In genomic region chr16:67055712-67056487, GRCh38 we compare ENCODE assay signal across 1 cellular context.
TF ChIP-seq lines count a peak whose summit lies in the region.

No MANE protein-coding gene starts in this region.

TF ChIP-seq in GM12878, 131 proteins besides CTCF, POLR2A, EP300 and RAD21 (continued from another document and continues in another):
- TF ChIP-seq SKIL (IDR thresholded peaks at IDR 0.05; ENCODE audit: low read depth, poor library complexity, severe bottlenecking) (peak; percentile 20), ZBED1 (IDR thresholded peaks at IDR 0.05; ENCODE audit: borderline replicate concordance) (no peak), STAT3 (IDR thresholded peaks at IDR 0.05; ENCODE audit: low read depth, low read length) (no peak), CEBPB (IDR thresholded peaks at IDR 0.05; ENCODE audit: borderline replicate concordance in 1 of 2, low read depth in 2 of 2, low read length in 2 of 2) (no peak), LARP7 (IDR thresholded peaks at IDR 0.05) (no peak), HDAC2 (IDR thresholded peaks at IDR 0.05) (no peak), TCF7 (IDR thresholded peaks at IDR 0.05; ENCODE audit: borderline replicate concordance) (peak; percentile 49; the same call in 1 of the 2 replicates), CREB1 (IDR thresholded peaks at IDR 0.05; ENCODE audit: low read depth) (no peak), MTA2 (IDR thresholded peaks at IDR 0.05; ENCODE audit: low read depth) (no peak), STAT1 (conservative IDR thresholded peaks at IDR 0.05) (no peak), ETV6 (conservative IDR thresholded peaks at IDR 0.05 in 1 of 2, IDR thresholded peaks at IDR 0.05 in 1 of 2; ENCODE audit: borderline replicate concordance in 1 of 2, low read depth in 1 of 2) (no peak), NKRF (conservative IDR thresholded peaks at IDR 0.05) (no peak), FOXK2 (IDR thresholded peaks at IDR 0.05) (no peak), USF1 (IDR thresholded peaks at IDR 0.05; ENCODE audit: borderline replicate concordance, extremely low read length, insufficient read depth, low read depth, low read length) (no peak), IKZF1 (conservative IDR thresholded peaks at IDR 0.05) (no peak), ELK1 (IDR thresholded peaks at IDR 0.05; ENCODE audit: low read depth, low read length) (no peak), SIN3A (IDR thresholded peaks at IDR 0.05; ENCODE audit: low read depth, low read length) (no peak), EGR1 (IDR thresholded peaks at IDR 0.05; ENCODE audit: borderline replicate concordance in 1 of 2, low read depth in 2 of 2, low read length in 2 of 2) (no peak), HDGF (IDR thresholded peaks at IDR 0.05) (no peak), RBBP5 (conservative IDR thresholded peaks at IDR 0.05) (no peak), EZH2 (IDR thresholded peaks at IDR 0.05; ENCODE audit: borderline replicate concordance, control insufficient read depth, low read depth, low read length) (no peak), MXI1 (IDR thresholded peaks at IDR 0.05; ENCODE audit: low read depth, low read length) (no peak), ATF7 (IDR thresholded peaks at IDR 0.05; ENCODE audit: low read depth) (no peak), MTA3 (IDR thresholded peaks at IDR 0.05; ENCODE audit: borderline replicate concordance, low read length) (no peak), POLR2AphosphoS5 (IDR thresholded peaks at IDR 0.05; ENCODE audit: low read length) (no peak), MEF2B (IDR thresholded peaks at IDR 0.05; ENCODE audit: partially characterized antibody, poor library complexity, severe bottlenecking) (peak; percentile 20), IKZF2 (IDR thresholded peaks at IDR 0.05) (peak; percentile 15 to 52; a peak in 2 of 4 replicates), ZNF207 (IDR thresholded peaks at IDR 0.05; ENCODE audit: borderline replicate concordance) (no peak), SMC3 (IDR thresholded peaks at IDR 0.05; ENCODE audit: borderline replicate concordance, low read length) (no peak), POU2F2 (IDR thresholded peaks at IDR 0.05; ENCODE audit: borderline replicate concordance, low read depth, low read length) (no peak), RUNX3 (IDR thresholded peaks at IDR 0.05; ENCODE audit: low read length) (peak; percentile 58), ZNF24 (IDR thresholded peaks at IDR 0.05) (no peak), KDM1A (IDR thresholded peaks at IDR 0.05; ENCODE audit: borderline replicate concordance) (no peak), PBX3 (IDR thresholded peaks at IDR 0.05; ENCODE audit: insufficient replicate concordance, low read depth, low read length) (no peak), MEF2A (IDR thresholded peaks at IDR 0.05; ENCODE audit: insufficient read depth, low read depth, low read length) (peak; percentile 59; the same call in 1 of the 2 replicates), RFX5 (IDR thresholded peaks at IDR 0.05; ENCODE audit: low read depth, low read length) (no peak), POLR2AphosphoS2 (IDR thresholded peaks at IDR 0.05; ENCODE audit: low read depth, low read length) (no peak), SMAD1 (IDR thresholded peaks at IDR 0.05; ENCODE audit: low read depth, partially characterized antibody) (no peak), BCL3 (IDR thresholded peaks at IDR 0.05; ENCODE audit: borderline replicate concordance, insufficient read depth, low read depth, low read length, poor library complexity, severe bottlenecking) (no peak), YBX1 (IDR thresholded peaks at IDR 0.05) (no peak), CREM (IDR thresholded peaks at IDR 0.05; ENCODE audit: low read depth) (peak; percentile 30)
- TF ChIP-seq, protein P1, sequence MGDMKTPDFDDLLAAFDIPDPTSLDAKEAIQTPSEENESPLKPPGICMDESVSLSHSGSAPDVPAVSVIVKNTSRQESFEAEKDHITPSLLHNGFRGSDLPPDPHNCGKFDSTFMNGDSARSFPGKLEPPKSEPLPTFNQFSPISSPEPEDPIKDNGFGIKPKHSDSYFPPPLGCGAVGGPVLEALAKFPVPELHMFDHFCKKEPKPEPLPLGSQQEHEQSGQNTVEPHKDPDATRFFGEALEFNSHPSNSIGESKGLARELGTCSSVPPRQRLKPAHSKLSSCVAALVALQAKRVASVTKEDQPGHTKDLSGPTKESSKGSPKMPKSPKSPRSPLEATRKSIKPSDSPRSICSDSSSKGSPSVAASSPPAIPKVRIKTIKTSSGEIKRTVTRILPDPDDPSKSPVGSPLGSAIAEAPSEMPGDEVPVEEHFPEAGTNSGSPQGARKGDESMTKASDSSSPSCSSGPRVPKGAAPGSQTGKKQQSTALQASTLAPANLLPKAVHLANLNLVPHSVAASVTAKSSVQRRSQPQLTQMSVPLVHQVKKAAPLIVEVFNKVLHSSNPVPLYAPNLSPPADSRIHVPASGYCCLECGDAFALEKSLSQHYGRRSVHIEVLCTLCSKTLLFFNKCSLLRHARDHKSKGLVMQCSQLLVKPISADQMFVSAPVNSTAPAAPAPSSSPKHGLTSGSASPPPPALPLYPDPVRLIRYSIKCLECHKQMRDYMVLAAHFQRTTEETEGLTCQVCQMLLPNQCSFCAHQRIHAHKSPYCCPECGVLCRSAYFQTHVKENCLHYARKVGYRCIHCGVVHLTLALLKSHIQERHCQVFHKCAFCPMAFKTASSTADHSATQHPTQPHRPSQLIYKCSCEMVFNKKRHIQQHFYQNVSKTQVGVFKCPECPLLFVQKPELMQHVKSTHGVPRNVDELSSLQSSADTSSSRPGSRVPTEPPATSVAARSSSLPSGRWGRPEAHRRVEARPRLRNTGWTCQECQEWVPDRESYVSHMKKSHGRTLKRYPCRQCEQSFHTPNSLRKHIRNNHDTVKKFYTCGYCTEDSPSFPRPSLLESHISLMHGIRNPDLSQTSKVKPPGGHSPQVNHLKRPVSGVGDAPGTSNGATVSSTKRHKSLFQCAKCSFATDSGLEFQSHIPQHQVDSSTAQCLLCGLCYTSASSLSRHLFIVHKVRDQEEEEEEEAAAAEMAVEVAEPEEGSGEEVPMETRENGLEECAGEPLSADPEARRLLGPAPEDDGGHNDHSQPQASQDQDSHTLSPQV (IDR thresholded peaks at IDR 0.05), result no peak
- TF ChIP-seq, protein P2, sequence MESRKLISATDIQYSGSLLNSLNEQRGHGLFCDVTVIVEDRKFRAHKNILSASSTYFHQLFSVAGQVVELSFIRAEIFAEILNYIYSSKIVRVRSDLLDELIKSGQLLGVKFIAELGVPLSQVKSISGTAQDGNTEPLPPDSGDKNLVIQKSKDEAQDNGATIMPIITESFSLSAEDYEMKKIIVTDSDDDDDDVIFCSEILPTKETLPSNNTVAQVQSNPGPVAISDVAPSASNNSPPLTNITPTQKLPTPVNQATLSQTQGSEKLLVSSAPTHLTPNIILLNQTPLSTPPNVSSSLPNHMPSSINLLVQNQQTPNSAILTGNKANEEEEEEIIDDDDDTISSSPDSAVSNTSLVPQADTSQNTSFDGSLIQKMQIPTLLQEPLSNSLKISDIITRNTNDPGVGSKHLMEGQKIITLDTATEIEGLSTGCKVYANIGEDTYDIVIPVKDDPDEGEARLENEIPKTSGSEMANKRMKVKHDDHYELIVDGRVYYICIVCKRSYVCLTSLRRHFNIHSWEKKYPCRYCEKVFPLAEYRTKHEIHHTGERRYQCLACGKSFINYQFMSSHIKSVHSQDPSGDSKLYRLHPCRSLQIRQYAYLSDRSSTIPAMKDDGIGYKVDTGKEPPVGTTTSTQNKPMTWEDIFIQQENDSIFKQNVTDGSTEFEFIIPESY (IDR thresholded peaks at IDR 0.05), result no peak
- TF ChIP-seq, protein P3, sequence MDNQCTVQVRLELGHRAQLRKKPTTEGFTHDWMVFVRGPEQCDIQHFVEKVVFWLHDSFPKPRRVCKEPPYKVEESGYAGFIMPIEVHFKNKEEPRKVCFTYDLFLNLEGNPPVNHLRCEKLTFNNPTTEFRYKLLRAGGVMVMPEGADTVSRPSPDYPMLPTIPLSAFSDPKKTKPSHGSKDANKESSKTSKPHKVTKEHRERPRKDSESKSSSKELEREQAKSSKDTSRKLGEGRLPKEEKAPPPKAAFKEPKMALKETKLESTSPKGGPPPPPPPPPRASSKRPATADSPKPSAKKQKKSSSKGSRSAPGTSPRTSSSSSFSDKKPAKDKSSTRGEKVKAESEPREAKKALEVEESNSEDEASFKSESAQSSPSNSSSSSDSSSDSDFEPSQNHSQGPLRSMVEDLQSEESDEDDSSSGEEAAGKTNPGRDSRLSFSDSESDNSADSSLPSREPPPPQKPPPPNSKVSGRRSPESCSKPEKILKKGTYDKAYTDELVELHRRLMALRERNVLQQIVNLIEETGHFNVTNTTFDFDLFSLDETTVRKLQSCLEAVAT (IDR thresholded peaks at IDR 0.05), result no peak
- TF ChIP-seq, protein P4, sequence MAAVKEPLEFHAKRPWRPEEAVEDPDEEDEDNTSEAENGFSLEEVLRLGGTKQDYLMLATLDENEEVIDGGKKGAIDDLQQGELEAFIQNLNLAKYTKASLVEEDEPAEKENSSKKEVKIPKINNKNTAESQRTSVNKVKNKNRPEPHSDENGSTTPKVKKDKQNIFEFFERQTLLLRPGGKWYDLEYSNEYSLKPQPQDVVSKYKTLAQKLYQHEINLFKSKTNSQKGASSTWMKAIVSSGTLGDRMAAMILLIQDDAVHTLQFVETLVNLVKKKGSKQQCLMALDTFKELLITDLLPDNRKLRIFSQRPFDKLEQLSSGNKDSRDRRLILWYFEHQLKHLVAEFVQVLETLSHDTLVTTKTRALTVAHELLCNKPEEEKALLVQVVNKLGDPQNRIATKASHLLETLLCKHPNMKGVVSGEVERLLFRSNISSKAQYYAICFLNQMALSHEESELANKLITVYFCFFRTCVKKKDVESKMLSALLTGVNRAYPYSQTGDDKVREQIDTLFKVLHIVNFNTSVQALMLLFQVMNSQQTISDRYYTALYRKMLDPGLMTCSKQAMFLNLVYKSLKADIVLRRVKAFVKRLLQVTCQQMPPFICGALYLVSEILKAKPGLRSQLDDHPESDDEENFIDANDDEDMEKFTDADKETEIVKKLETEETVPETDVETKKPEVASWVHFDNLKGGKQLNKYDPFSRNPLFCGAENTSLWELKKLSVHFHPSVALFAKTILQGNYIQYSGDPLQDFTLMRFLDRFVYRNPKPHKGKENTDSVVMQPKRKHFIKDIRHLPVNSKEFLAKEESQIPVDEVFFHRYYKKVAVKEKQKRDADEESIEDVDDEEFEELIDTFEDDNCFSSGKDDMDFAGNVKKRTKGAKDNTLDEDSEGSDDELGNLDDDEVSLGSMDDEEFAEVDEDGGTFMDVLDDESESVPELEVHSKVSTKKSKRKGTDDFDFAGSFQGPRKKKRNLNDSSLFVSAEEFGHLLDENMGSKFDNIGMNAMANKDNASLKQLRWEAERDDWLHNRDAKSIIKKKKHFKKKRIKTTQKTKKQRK (IDR thresholded peaks at IDR 0.05; ENCODE audit: low read depth, low read length), result no peak
